Comparison of ENCODE assay signal across 19 cellular contexts in the genomic region with DNA sequence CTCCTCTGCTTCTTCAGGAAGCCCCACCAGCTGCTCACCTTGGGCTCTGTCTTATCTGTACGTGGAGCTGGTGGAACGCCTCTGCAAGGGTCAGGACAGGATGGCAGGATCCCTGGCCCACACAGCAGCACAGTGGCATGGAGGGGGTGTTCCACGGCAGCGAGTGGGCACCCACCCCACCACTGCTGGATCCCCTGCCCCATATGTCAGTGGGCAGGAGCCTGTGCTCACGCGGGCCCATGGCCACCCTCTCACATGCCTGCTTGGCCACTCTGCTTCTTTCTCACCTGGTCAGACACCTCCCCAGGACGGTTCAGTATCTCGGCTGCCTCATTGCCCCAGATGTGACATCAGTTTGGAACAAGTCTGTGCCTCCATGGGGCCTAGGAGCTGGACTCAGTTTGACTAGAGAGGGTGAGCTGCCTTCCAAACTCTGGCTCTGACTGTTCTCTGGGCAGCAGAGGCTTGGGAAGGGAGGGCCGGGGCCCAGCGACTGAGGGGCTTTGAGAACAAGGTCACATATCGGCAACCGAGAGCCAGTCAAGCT.
DNase-seq lines count a peak whose midpoint lies in the region; ATAC-seq and TF ChIP-seq lines count a peak whose summit lies in the region.
"Had no signal": no experiment of that assay in that cellular context is flagged by ENCODE, and none has a peak within 500 bp of the region (broad histone marks: within the 10 kb centered on the region; RNA-seq: fewer than 3 reads in every experiment).

No MANE protein-coding gene starts in this region.

- ATAC-seq in stimulated activated memory B cell treated with anti-CD40 and anti-IgM and Interleukin-4, amounts not matched to agents 10 μg/mL and 1 μg/mL and 100 μg/mL, for 72 hours: peak; percentile 8
- no peak for ATAC-seq in activated T-cell treated with anti-CD3 and anti-CD28 coated beads, Interleukin-2, amount 50 U/mL, for 72 hours (replicated peaks in 1 of 2)
- ATAC-seq: A549, GM23338, HCT116 had no signal

- no peaks in the 10 kb centered on the region for H3K27me3 ChIP-seq in neural progenitor cell

- no peak overlapping the region for H2AFZ ChIP-seq in neural progenitor cell (replicated peaks)
- H2AFZ ChIP-seq: GM23338 had no signal

- peaks cover 10% of the 10 kb centered on the region for H3F3A ChIP-seq in neural progenitor cell (ENCODE audit: low read depth)

- no peak overlapping the region for H3K27ac ChIP-seq in neural progenitor cell
- H3K27ac ChIP-seq: 22Rv1, A549, C4-2B had no signal

- H3K36me3 ChIP-seq in neural progenitor cell: no peaks in the 10 kb centered on the region

- H3K4me2 ChIP-seq in neural progenitor cell: no peak overlapping the region
- H3K4me2 ChIP-seq: A549, GM23338 had no signal

- peak; percentile 48 for DNase-seq in activated effector memory CD4-positive, alpha-beta T cell treated with anti-CD3 and anti-CD28 coated beads, Interleukin-2, amount 50 U/mL, for 16 hours
- DNase-seq in activated effector memory CD4-positive, alpha-beta T cell treated with Interleukin-2 at 50 U/mL for 16 hours: no peak
- DNase-seq in neural progenitor cell (ENCODE audit: low spot score): no peak
- no peak for DNase-seq in activated T-cell treated with anti-CD3 and anti-CD28 coated beads, Interleukin-2, amount 50 U/mL, for 72 hours
- no peak for DNase-seq in activated T-cell treated with anti-CD3 and anti-CD28 coated beads, Interleukin-2, amount 50 U/mL, for 1 hour
- DNase-seq in activated naive CD4-positive, alpha-beta T cell treated with anti-CD3 and anti-CD28 coated beads for 36 hours: no peak
- DNase-seq: AML-193; Caco-2; CD4-positive, alpha-beta T cell; GDM1; H7; HFFc6 had no signal

- no peak overlapping the region for H3K9ac ChIP-seq in neural progenitor cell

- no peaks in the 10 kb centered on the region for H3K36me3 Mint-ChIP-seq in neural progenitor cell
- no peaks in the 10 kb centered on the region for H3K36me3 Mint-ChIP-seq in stimulated activated memory B cell treated with anti-CD40 and anti-IgM and Interleukin-4, amounts not matched to agents 10 μg/mL and 1 μg/mL and 100 μg/mL, for 72 hours
- H3K36me3 Mint-ChIP-seq in activated T-cell treated with anti-CD3 and anti-CD28 coated beads, Interleukin-2, amount 50 U/mL, for 72 hours (ENCODE audit: insufficient read depth in 2 of 2): no peaks in the 10 kb centered on the region
- H3K36me3 Mint-ChIP-seq in activated naive CD4-positive, alpha-beta T cell treated with anti-CD3 and anti-CD28 coated beads for 36 hours (ENCODE audit: low read depth): no peaks in the 10 kb centered on the region

- intact Hi-C loops in activated naive CD4-positive, alpha-beta T cell treated with anti-CD3 and anti-CD28 coated beads for 36 hours (cut with micrococcal nuclease): no loop called here

- no peaks in the 10 kb centered on the region for H3K9me3 ChIP-seq in neural progenitor cell (ENCODE audit: low read depth)
- H3K9me3 ChIP-seq: A549, Caco-2 had no signal

- H3K4me3 Mint-ChIP-seq in neural progenitor cell: no peak overlapping the region
- H3K4me3 Mint-ChIP-seq in stimulated activated memory B cell treated with anti-CD40 and anti-IgM and Interleukin-4, amounts not matched to agents 10 μg/mL and 1 μg/mL and 100 μg/mL, for 72 hours: no peak overlapping the region
- H3K4me3 Mint-ChIP-seq in activated T-cell treated with anti-CD3 and anti-CD28 coated beads, Interleukin-2, amount 50 U/mL, for 72 hours: no peak overlapping the region
- H3K4me3 Mint-ChIP-seq in activated naive CD4-positive, alpha-beta T cell treated with anti-CD3 and anti-CD28 coated beads for 36 hours: no peak overlapping the region
- H3K4me3 Mint-ChIP-seq: CD4-positive, alpha-beta T cell; GM23338; HFFc6; IgD-negative memory B cell had no signal

- peak overlapping the region; percentile 50 for H3K27ac Mint-ChIP-seq in neural progenitor cell
- H3K27ac Mint-ChIP-seq in stimulated activated memory B cell treated with anti-CD40 and anti-IgM and Interleukin-4, amounts not matched to agents 10 μg/mL and 1 μg/mL and 100 μg/mL, for 72 hours: no peak overlapping the region
- H3K27ac Mint-ChIP-seq in activated T-cell treated with anti-CD3 and anti-CD28 coated beads, Interleukin-2, amount 50 U/mL, for 72 hours: no peak overlapping the region
- H3K27ac Mint-ChIP-seq in activated naive CD4-positive, alpha-beta T cell treated with anti-CD3 and anti-CD28 coated beads for 36 hours: no peak overlapping the region
- H3K27ac Mint-ChIP-seq: CD4-positive, alpha-beta T cell; GM23338; HFFc6 had no signal

- TF ChIP-seq CTCF in neural progenitor cell (IDR thresholded peaks at IDR 0.05): no peak

- CTCF ChIA-PET in activated naive CD4-positive, alpha-beta T cell treated with anti-CD3 and anti-CD28 coated beads for 36 hours (lab: Charles Lee): no interaction called here

- no peaks in the 10 kb centered on the region for H3K79me2 ChIP-seq in neural progenitor cell (ENCODE audit: low read depth)

- H3K27me3 Mint-ChIP-seq in neural progenitor cell (ENCODE audit: insufficient read depth, low read depth): peaks cover 3% of the 10 kb centered on the region
- peaks cover 16% of the 10 kb centered on the region for H3K27me3 Mint-ChIP-seq in stimulated activated memory B cell treated with anti-CD40 and anti-IgM and Interleukin-4, amounts not matched to agents 10 μg/mL and 1 μg/mL and 100 μg/mL, for 72 hours
- no peaks in the 10 kb centered on the region for H3K27me3 Mint-ChIP-seq in activated T-cell treated with anti-CD3 and anti-CD28 coated beads, Interleukin-2, amount 50 U/mL, for 72 hours (ENCODE audit: low read depth)
- H3K27me3 Mint-ChIP-seq in activated naive CD4-positive, alpha-beta T cell treated with anti-CD3 and anti-CD28 coated beads for 36 hours (ENCODE audit: low read depth): no peaks in the 10 kb centered on the region
- H3K27me3 Mint-ChIP-seq: CD4-positive, alpha-beta T cell had no signal

- H3K4me1 Mint-ChIP-seq in neural progenitor cell: peaks cover 10% of the 10 kb centered on the region
- no peaks in the 10 kb centered on the region for H3K4me1 Mint-ChIP-seq in stimulated activated memory B cell treated with anti-CD40 and anti-IgM and Interleukin-4, amounts not matched to agents 10 μg/mL and 1 μg/mL and 100 μg/mL, for 72 hours
- H3K4me1 Mint-ChIP-seq in activated T-cell treated with anti-CD3 and anti-CD28 coated beads, Interleukin-2, amount 50 U/mL, for 72 hours (ENCODE audit: low read depth): no peaks in the 10 kb centered on the region
- no peaks in the 10 kb centered on the region for H3K4me1 Mint-ChIP-seq in activated naive CD4-positive, alpha-beta T cell treated with anti-CD3 and anti-CD28 coated beads for 36 hours (ENCODE audit: low read depth)

- no peak overlapping the region for H3K4me3 ChIP-seq in neural progenitor cell
- H3K4me3 ChIP-seq: A549, GM23338 had no signal

- H3K9me3 Mint-ChIP-seq in neural progenitor cell: no peaks in the 10 kb centered on the region
- no peaks in the 10 kb centered on the region for H3K9me3 Mint-ChIP-seq in stimulated activated memory B cell treated with anti-CD40 and anti-IgM and Interleukin-4, amounts not matched to agents 10 μg/mL and 1 μg/mL and 100 μg/mL, for 72 hours
- no peaks in the 10 kb centered on the region for H3K9me3 Mint-ChIP-seq in activated T-cell treated with anti-CD3 and anti-CD28 coated beads, Interleukin-2, amount 50 U/mL, for 72 hours
- H3K9me3 Mint-ChIP-seq in activated naive CD4-positive, alpha-beta T cell treated with anti-CD3 and anti-CD28 coated beads for 36 hours: no peaks in the 10 kb centered on the region
- H3K9me3 Mint-ChIP-seq: CD4-positive, alpha-beta T cell; GM23338; HFFc6; IgD-negative memory B cell had no signal

- peaks cover 13% of the 10 kb centered on the region for H3K4me1 ChIP-seq in neural progenitor cell
- H3K4me1 ChIP-seq: A549, Caco-2 had no signal

- H4K20me1 ChIP-seq in neural progenitor cell (ENCODE audit: low read depth): no peaks in the 10 kb centered on the region
